Comparison of ENCODE assay signal across 9 cellular contexts in genomic region chr16:47713225-47713595, GRCh38.
DNase-seq lines count a peak whose midpoint lies in the region; ATAC-seq and TF ChIP-seq lines count a peak whose summit lies in the region.
"Had no signal": no experiment of that assay in that cellular context is flagged by ENCODE, and none has a peak within 500 bp of the region (broad histone marks: within the 10 kb centered on the region; RNA-seq: fewer than 3 reads in every experiment).

No MANE protein-coding gene starts in this region.

- H3K36me3 ChIP-seq in GM23338 (ENCODE audit: insufficient read depth) = no peaks in the 10 kb centered on the region

- no peak overlapping the region for H3K4me3 Mint-ChIP-seq in endothelial cell (ENCODE audit: unreplicated experiment)
- H3K4me3 Mint-ChIP-seq in GM23338 = no peak overlapping the region

- no peaks in the 10 kb centered on the region for H3K27me3 ChIP-seq in GM23338 (ENCODE audit: insufficient read depth)

- H3K27me3 Mint-ChIP-seq in endothelial cell (ENCODE audit: unreplicated experiment) (peaks cover 4% of the 10 kb centered on the region), GM23338 (ENCODE audit: insufficient read depth, low read depth, poor library complexity) (peaks cover 3% of the 10 kb centered on the region)

- peak overlapping the region; percentile 3 for H3K27ac Mint-ChIP-seq in endothelial cell (ENCODE audit: unreplicated experiment)
- no peak overlapping the region for H3K27ac Mint-ChIP-seq in GM23338

- no peaks in the 10 kb centered on the region for H4K20me1 ChIP-seq in GM23338 (replicated peaks; ENCODE audit: insufficient read depth)

- H3K4me1 Mint-ChIP-seq in endothelial cell (ENCODE audit: unreplicated experiment) = peaks cover 10% of the 10 kb centered on the region
- H3K4me1 Mint-ChIP-seq in GM23338 = no peaks in the 10 kb centered on the region

- H3K27ac ChIP-seq in GM23338 (ENCODE audit: low read depth) = no peak overlapping the region

- H2AFZ ChIP-seq in GM23338 = no peak overlapping the region

- TF ChIP-seq CTCF in endothelial cell (IDR thresholded peaks at IDR 0.05; ENCODE audit: unreplicated experiment) = no peak
- no peak for TF ChIP-seq CTCF in GM23338 (conservative IDR thresholded peaks at IDR 0.05; ENCODE audit: low read depth in 2 of 2)

- 0 out of 2 replicates have a peak, but pooled peaks cover 2% of the 10 kb centered on the region for H3K9me2 ChIP-seq in GM23338 (ENCODE audit: insufficient read depth)

- DNase-seq in AG08395 (ENCODE audit: low spot score) (peak; percentile 59), KG1 (lab: John Stamatoyannopoulos, UW) (peak; percentile 2), endothelial cell (ENCODE audit: low spot score) (no peak), NCI-H2227 (lab: John Stamatoyannopoulos, UW; ENCODE audit: unreplicated experiment) (no peak), GM23338 (ENCODE audit: low spot score) (no peak), NCI-H774 (lab: John Stamatoyannopoulos, UW) (no peak)
- DNase-seq: hippocampal formation had no signal

- no peaks in the 10 kb centered on the region for H3K4me1 ChIP-seq in GM23338 (ENCODE audit: insufficient read depth)

- H3K36me3 Mint-ChIP-seq in endothelial cell (ENCODE audit: low read depth, unreplicated experiment) (peaks cover 3% of the 10 kb centered on the region), GM23338 (ENCODE audit: low read depth) (no peaks in the 10 kb centered on the region)

- no peak overlapping the region for H3K4me3 ChIP-seq in GM23338

- no peak overlapping the region for H3K4me2 ChIP-seq in GM23338

- ATAC-seq in GM19043 (IDR thresholded peaks at IDR 0.05; ENCODE audit: low read depth, unreplicated experiment) = peak; percentile 56
- ATAC-seq in GM23338 = no peak
- no peak for ATAC-seq in HG03342 (IDR thresholded peaks at IDR 0.05; ENCODE audit: unreplicated experiment)

- no peaks in the 10 kb centered on the region for H3K9me3 Mint-ChIP-seq in endothelial cell (ENCODE audit: unreplicated experiment)
- no peaks in the 10 kb centered on the region; the same call in 2 of the 3 replicates for H3K9me3 Mint-ChIP-seq in GM23338

- no peaks in the 10 kb centered on the region for H3F3A ChIP-seq in GM23338 (replicated peaks; ENCODE audit: low read depth)

- H3K79me2 ChIP-seq in GM23338 (replicated peaks; ENCODE audit: insufficient read depth) = no peaks in the 10 kb centered on the region

TF ChIP-seq in GM23338, 12 proteins besides CTCF, POLR2A, EP300 and RAD21:
- TF ChIP-seq CREB1 (CRISPR knock-in tag; IDR thresholded peaks at IDR 0.05; ENCODE audit: low read depth) (no peak), REST (IDR thresholded peaks at IDR 0.05; ENCODE audit: unreplicated experiment) (no peak), ZNF114 (CRISPR knock-in tag; IDR thresholded peaks at IDR 0.05) (no peak), EZH2 (IDR thresholded peaks at IDR 0.05; ENCODE audit: low read depth, unreplicated experiment) (no peak)

Comparison
In these comparisons a context has a peak if more than half of its experiments do, and no peak if none do; other contexts are left out.
1. DNase-seq: peak in AG08395 (single experiment) and KG1 (single experiment); none in endothelial cell (single experiment), NCI-H2227 (single experiment), GM23338 (single experiment) and NCI-H774 (single experiment).